In the genomic region with DNA sequence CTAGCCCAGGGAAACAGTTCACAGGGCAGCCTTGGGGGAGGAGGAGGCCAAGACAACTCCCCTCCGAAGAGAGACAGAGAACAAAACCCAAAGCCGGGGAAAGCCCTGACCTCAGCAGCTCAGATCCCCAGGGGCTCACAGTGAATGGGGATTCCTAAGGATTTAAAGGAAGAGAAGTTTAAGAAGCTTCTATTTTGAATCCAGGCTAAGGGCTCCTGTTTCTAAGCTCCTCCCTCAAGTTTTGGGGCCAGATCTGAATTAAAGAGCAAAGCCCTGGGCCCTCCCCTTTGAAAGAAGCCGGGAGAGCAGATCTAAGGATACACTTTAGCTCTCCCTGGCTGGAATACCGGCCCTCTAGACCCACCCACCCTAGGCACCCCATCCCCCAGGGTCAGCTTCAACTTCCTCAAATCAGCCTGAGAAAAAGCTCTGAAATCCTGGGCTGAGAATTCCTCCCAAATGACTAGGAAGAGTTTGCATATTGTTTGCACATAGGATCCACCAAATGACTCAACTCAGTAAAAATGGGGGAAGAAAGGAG, we compare ENCODE assay signal across 10 cellular contexts. TPM values are rescaled to one million over a fixed set of nuclear protein-coding genes. Genes with fewer than 3 reads are reported as not detected.
DNase-seq lines count a peak whose midpoint lies in the region; ATAC-seq, FAIRE-seq and TF ChIP-seq lines count a peak whose summit lies in the region.
"Had no signal": no experiment of that assay in that cellular context is flagged by ENCODE, and none has a peak within 500 bp of the region (broad histone marks: within the 10 kb centered on the region; RNA-seq: fewer than 3 reads in every experiment).

No MANE protein-coding gene starts in this region.

- no peak for FAIRE-seq in frontal cortex (lab: Jason Lieb, UNC)
- FAIRE-seq: A204.1 had no signal

- H3K4me3 ChIP-seq in fibroblast of the aortic adventitia (ENCODE audit: low read depth, low read length): peak overlapping the region; percentile 41
- no peak overlapping the region for H3K4me3 ChIP-seq in skeletal muscle tissue (ENCODE audit: low read length in 3 of 3)

- no peaks in the 10 kb centered on the region for H3K27me3 Mint-ChIP-seq in T-helper 17 cell

- H3K9ac ChIP-seq in skeletal muscle tissue (ENCODE audit: low read depth in 1 of 3, low read length in 3 of 3): peak overlapping the region in 2 of 3 donors; percentile 8 to 16

- TF ChIP-seq CTCF in fibroblast of the aortic adventitia (IDR thresholded peaks at IDR 0.05; ENCODE audit: insufficient read depth, low read length): no peak

- H3K27ac Mint-ChIP-seq in T-helper 17 cell: peak overlapping the region; percentile 61

- H3K4me1 ChIP-seq in skeletal muscle tissue (ENCODE audit: control insufficient read depth in 3 of 3, insufficient read depth in 3 of 3, low read length in 3 of 3): peaks cover 20 to 37% (median 35%) of the 10 kb centered on the region in 3 donors

- H3K36me3 ChIP-seq in skeletal muscle tissue (ENCODE audit: control insufficient read depth in 3 of 3, insufficient read depth in 3 of 3, low read length in 3 of 3): peaks cover 6 to 22% (median 8%) of the 10 kb centered on the region in 3 donors

- no peaks in the 10 kb centered on the region for H3K27me3 ChIP-seq in skeletal muscle tissue (ENCODE audit: control insufficient read depth in 3 of 3, insufficient read depth in 3 of 3, low read length in 3 of 3)

- H3K9me3 ChIP-seq in T-helper 17 cell (ENCODE audit: control insufficient read depth, low read length, poor library complexity, severe bottlenecking) (no peaks in the 10 kb centered on the region), skeletal muscle tissue (ENCODE audit: control insufficient read depth in 3 of 3, low read length in 3 of 3) (no peaks in the 10 kb centered on the region)

- peak overlapping the region; percentile 61 for H3K4me3 Mint-ChIP-seq in T-helper 17 cell

- peaks cover 5% of the 10 kb centered on the region for H3K36me3 Mint-ChIP-seq in T-helper 17 cell (ENCODE audit: low read depth)

- peaks cover 30% of the 10 kb centered on the region for H3K4me1 Mint-ChIP-seq in T-helper 17 cell

- H3K27ac ChIP-seq in skeletal muscle tissue (ENCODE audit: low read depth, low read length): peak overlapping the region; percentile 47

- DNase-seq in NCI-H2107 treated with DMSO at 0.1 percent for 48 hours (lab: John Stamatoyannopoulos, UW; ENCODE audit: unreplicated experiment): peak; percentile 29
- DNase-seq in NCI-H2107 (lab: John Stamatoyannopoulos, UW): no peak
- no peak for DNase-seq in T-helper 17 cell
- peak; percentile 91 for DNase-seq in fibroblast of the aortic adventitia (ENCODE audit: low read depth)
- DNase-seq in NCI-H1930 (lab: John Stamatoyannopoulos, UW): no peak
- DNase-seq in Ammon's horn (ENCODE audit: low spot score): no peak
- no peak for DNase-seq in frontal cortex (ENCODE audit: low spot score in 2 of 2)
- DNase-seq: SHP77 treated with DMSO at 0.1 percent for 48 hours had no signal

- no peak for ATAC-seq in T-helper 17 cell

RNA-seq across cellular contexts. Expression of a gene that starts 3.9 kb away (rescaled TPM):
- total RNA-seq in T-helper 17 cell (10 to 100 TPM; 87.6 to 94.0 TPM), fibroblast of the aortic adventitia (ENCODE audit: low replicate concordance) (26.8 and 29.8 TPM in 2 replicates), skeletal muscle tissue (28.7 TPM), frontal cortex (99.5 TPM)

RNA-seq across cellular contexts. Expression of a gene that starts 49.4 kb away (rescaled TPM):
- total RNA-seq in T-helper 17 cell: 10 to 100 TPM; 51.3 to 52.0 TPM
- total RNA-seq in fibroblast of the aortic adventitia (ENCODE audit: low replicate concordance): 1.1 and 13.4 TPM in 2 replicates
- total RNA-seq in skeletal muscle tissue: 10.4 TPM
- 1.6 TPM for total RNA-seq in frontal cortex

Comparison
In these comparisons a context has a peak if more than half of its experiments do, and no peak if none do; other contexts are left out.
1. DNase-seq: peak in NCI-H2107 treated with DMSO at 0.1 percent for 48 hours (single experiment) and fibroblast of the aortic adventitia (single experiment); none in NCI-H2107 (single experiment), T-helper 17 cell (0 of 3), NCI-H1930 (0 of 2), Ammon's horn (single experiment) and frontal cortex (0 of 2).